Comparison of ENCODE assay signal across 1 cellular context in the genomic region with DNA sequence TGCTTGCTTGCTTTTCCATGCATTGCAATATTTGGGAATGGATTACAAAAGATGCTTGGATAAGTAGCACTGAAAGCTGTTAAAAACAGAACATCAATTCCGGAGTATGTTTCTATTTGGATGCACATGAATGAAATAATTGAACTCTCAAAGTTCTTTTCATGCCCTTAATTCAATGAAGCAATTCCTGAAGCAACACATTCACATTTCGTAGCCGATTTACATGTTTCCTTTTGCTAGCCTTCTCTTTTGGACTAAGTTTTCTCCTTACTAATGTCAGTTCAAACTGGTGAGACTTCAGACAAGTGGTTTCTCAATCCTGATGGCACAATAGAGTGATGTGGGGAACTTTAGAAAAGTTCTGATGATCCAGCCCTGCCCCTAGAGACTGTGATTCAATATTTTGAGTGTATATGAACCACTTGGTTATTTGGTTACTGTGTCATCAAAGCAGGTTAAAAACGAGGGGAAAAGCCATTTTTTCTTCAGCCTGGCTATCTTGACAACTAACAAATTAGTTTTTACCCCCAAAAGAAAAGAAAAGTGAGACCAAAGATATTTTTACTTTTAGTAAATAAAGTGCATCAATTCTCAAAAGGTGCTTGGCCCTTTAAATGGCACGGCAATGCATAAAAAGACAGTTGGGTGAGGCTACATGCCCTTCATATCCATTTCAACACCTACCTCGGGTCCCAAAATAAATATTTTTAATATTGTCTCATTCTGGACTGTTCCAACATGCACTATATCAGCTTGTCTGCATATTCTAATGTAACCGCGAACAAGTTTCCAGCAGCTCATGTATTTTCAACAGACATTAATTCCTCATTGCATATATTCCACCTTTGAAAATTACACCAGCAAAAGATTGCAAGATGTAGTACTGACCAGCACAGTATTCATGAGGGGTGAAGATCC.
TF ChIP-seq lines count a peak whose summit lies in the region.

No MANE protein-coding gene starts in this region.

TF ChIP-seq in GM23338, 12 proteins besides CTCF, POLR2A, EP300 and RAD21:
- TF ChIP-seq EZH2phosphoT487 (IDR thresholded peaks at IDR 0.05; ENCODE audit: unreplicated experiment) (no peak), NANOG (IDR thresholded peaks at IDR 0.05; ENCODE audit: borderline replicate concordance) (no peak)
- TF ChIP-seq, protein P1, sequence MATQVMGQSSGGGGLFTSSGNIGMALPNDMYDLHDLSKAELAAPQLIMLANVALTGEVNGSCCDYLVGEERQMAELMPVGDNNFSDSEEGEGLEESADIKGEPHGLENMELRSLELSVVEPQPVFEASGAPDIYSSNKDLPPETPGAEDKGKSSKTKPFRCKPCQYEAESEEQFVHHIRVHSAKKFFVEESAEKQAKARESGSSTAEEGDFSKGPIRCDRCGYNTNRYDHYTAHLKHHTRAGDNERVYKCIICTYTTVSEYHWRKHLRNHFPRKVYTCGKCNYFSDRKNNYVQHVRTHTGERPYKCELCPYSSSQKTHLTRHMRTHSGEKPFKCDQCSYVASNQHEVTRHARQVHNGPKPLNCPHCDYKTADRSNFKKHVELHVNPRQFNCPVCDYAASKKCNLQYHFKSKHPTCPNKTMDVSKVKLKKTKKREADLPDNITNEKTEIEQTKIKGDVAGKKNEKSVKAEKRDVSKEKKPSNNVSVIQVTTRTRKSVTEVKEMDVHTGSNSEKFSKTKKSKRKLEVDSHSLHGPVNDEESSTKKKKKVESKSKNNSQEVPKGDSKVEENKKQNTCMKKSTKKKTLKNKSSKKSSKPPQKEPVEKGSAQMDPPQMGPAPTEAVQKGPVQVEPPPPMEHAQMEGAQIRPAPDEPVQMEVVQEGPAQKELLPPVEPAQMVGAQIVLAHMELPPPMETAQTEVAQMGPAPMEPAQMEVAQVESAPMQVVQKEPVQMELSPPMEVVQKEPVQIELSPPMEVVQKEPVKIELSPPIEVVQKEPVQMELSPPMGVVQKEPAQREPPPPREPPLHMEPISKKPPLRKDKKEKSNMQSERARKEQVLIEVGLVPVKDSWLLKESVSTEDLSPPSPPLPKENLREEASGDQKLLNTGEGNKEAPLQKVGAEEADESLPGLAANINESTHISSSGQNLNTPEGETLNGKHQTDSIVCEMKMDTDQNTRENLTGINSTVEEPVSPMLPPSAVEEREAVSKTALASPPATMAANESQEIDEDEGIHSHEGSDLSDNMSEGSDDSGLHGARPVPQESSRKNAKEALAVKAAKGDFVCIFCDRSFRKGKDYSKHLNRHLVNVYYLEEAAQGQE (IDR thresholded peaks at IDR 0.05; ENCODE audit: unreplicated experiment), result no peak
